18 cellular contexts compared by ENCODE assay signal in genomic region chr16:3854740-3855139, GRCh38. TPM values are rescaled to one million over a fixed set of nuclear protein-coding genes. Genes with fewer than 3 reads are reported as not detected.
DNase-seq lines count a peak whose midpoint lies in the region; ATAC-seq, FAIRE-seq and TF ChIP-seq lines count a peak whose summit lies in the region.
"Had no signal": no experiment of that assay in that cellular context is flagged by ENCODE, and none has a peak within 500 bp of the region (broad histone marks: within the 10 kb centered on the region; RNA-seq: fewer than 3 reads in every experiment).

No MANE protein-coding gene starts in this region.

- H3K4me1 ChIP-seq in liver (ENCODE audit: control insufficient read depth in 4 of 4, insufficient read depth in 4 of 4, low read length in 3 of 4) (peaks cover 10 to 47% (median 46%) of the 10 kb centered on the region in 4 donors), HepG2 (ENCODE audit: insufficient read depth, low read length) (peaks cover 48% of the 10 kb centered on the region), lower lobe of right lung (peaks cover 85% of the 10 kb centered on the region), upper lobe of right lung (peaks cover 53% of the 10 kb centered on the region)

- H3K4me3 Mint-ChIP-seq in T-cell = peak overlapping the region in 1 of 3 donors; percentile 38
- H3K4me3 Mint-ChIP-seq: brain, HFFc6 had no signal

- BruUV-seq in HepG2 (replicated peaks; lab: Mats Ljungman, UMichigan) = no TSS peak

- H3K27me3 ChIP-seq in liver (ENCODE audit: control insufficient read depth in 4 of 4, insufficient read depth in 4 of 4, low read length in 3 of 4) (no peaks in the 10 kb centered on the region), HepG2 (ENCODE audit: control insufficient read depth in 1 of 2, insufficient read depth in 2 of 2, low read length in 2 of 2) (no peaks in the 10 kb centered on the region), lower lobe of right lung (ENCODE audit: low read depth) (no peaks in the 10 kb centered on the region), upper lobe of right lung (no peaks in the 10 kb centered on the region), brain microvascular endothelial cell (replicated peaks) (no peaks in the 10 kb centered on the region)
- H3K27me3 ChIP-seq: MG63, tibial artery had no signal

- TF ChIP-seq POLR2A in HepG2 (IDR thresholded peaks at IDR 0.05; ENCODE audit: insufficient read depth in 1 of 2, low read depth in 2 of 2, low read length in 2 of 2) = no peak

- WGBS in liver = 29% methylated on average over 4 of the region's 4 CpGs
- WGBS in HepG2 (ENCODE audit: low lambda C conversion rate) = 96% methylated on average over 4 of the region's 4 CpGs

- no peak for TF ChIP-seq RAD21 in liver (IDR thresholded peaks at IDR 0.05)
- TF ChIP-seq RAD21 in HepG2 (CRISPR knock-in tag; IDR thresholded peaks at IDR 0.05) = no peak

- no peaks in the 10 kb centered on the region for H3K27me3 Mint-ChIP-seq in T-cell
- H3K27me3 Mint-ChIP-seq: brain had no signal

- no peak for ATAC-seq in HepG2
- ATAC-seq in T-cell (replicated peaks in 1 of 4) = peak in 2 of 4 experiments; percentile 44 to 50
- peak in 1 of 2 donors; percentile 18 for ATAC-seq in lower lobe of right lung
- peak; percentile 62 for ATAC-seq in upper lobe of right lung
- ATAC-seq in HG03280 (IDR thresholded peaks at IDR 0.05; ENCODE audit: unreplicated experiment) = no peak

- peaks cover 88% of the 10 kb centered on the region for H3K79me2 ChIP-seq in HepG2 (ENCODE audit: insufficient read depth, low read length)

- peak overlapping the region; percentile 76 to 77 for H3K27ac Mint-ChIP-seq in T-cell
- H3K27ac Mint-ChIP-seq: HFFc6 had no signal

- DNase-seq in HepG2 (ENCODE audit: low spot score) = no peak
- no peak for DNase-seq in T-cell
- no peak for DNase-seq in lower lobe of right lung
- no peak for DNase-seq in upper lobe of right lung
- DNase-seq in brain microvascular endothelial cell = no peak
- no peak for DNase-seq in dermis blood vessel endothelial cell
- DNase-seq: activated gamma-delta T cell; DMS53; effector memory CD4-positive, alpha-beta T cell; foreskin fibroblast; HFFc6; MG63; NCI-H2227 treated with DMSO at 0.1 percent for 48 hours; stimulated activated CD4-positive, alpha-beta T cell treated with anti-CD3 and anti-CD28 coated beads, Interleukin-15, amount 100 ng/mL, for 24 hours; tibial artery had no signal

- CTCF ChIA-PET in HepG2 (lab: Yijun Ruan, JAX; ENCODE audit: low intra/inter-chr PET ratio, low total read pairs) (no interaction called here), T-cell (lab: Charles Lee) (no interaction called here)

- peaks cover 69 to 74% (median 70%) of the 10 kb centered on the region in 3 donors for H3K4me1 Mint-ChIP-seq in T-cell

- no peak overlapping the region for H3K9ac ChIP-seq in liver (ENCODE audit: low read depth in 1 of 2, low read length in 2 of 2)
- no peak overlapping the region for H3K9ac ChIP-seq in HepG2 (ENCODE audit: insufficient read depth, low read depth, low read length)

- H3K9me3 Mint-ChIP-seq in T-cell = no peaks in the 10 kb centered on the region
- H3K9me3 Mint-ChIP-seq: brain, HFFc6 had no signal

- H3K9me3 ChIP-seq in liver (ENCODE audit: control insufficient read depth in 4 of 4, low read length in 3 of 4) (no peaks in the 10 kb centered on the region), HepG2 (ENCODE audit: low read length) (no peaks in the 10 kb centered on the region), lower lobe of right lung (no peaks in the 10 kb centered on the region), upper lobe of right lung (no peaks in the 10 kb centered on the region)
- H3K9me3 ChIP-seq: MG63, tibial artery had no signal

- H3K4me3 ChIP-seq in liver (ENCODE audit: low read depth in 1 of 3, low read length in 3 of 3) = no peak overlapping the region
- no peak overlapping the region for H3K4me3 ChIP-seq in HepG2 (replicated peaks in 1 of 3; ENCODE audit: insufficient read depth in 1 of 3, low read depth in 2 of 3, low read length in 3 of 3)
- H3K4me3 ChIP-seq in lower lobe of right lung = no peak overlapping the region
- H3K4me3 ChIP-seq in upper lobe of right lung = no peak overlapping the region
- H3K4me3 ChIP-seq in brain microvascular endothelial cell (ENCODE audit: low read depth, low read length) = no peak overlapping the region
- H3K4me3 ChIP-seq: MG63, tibial artery had no signal

- TF ChIP-seq EP300 in HepG2 (IDR thresholded peaks at IDR 0.05; ENCODE audit: low read depth in 2 of 2, low read length in 2 of 2) (no peak), HepG2 (CRISPR knock-in tag; IDR thresholded peaks at IDR 0.05; ENCODE audit: borderline replicate concordance) (no peak)

- no peak overlapping the region for H2AFZ ChIP-seq in HepG2 (ENCODE audit: low read length)

- no peak for FAIRE-seq in HepG2 (lab: Jason Lieb, UNC)

- H3K27ac ChIP-seq in liver (ENCODE audit: low read depth in 1 of 2, low read length in 2 of 2) (peak overlapping the region; percentile 25 to 63), HepG2 (ENCODE audit: extremely low read length, insufficient read depth, low read length) (no peak overlapping the region), lower lobe of right lung (peak overlapping the region; percentile 6), upper lobe of right lung (no peak overlapping the region), brain microvascular endothelial cell (no peak overlapping the region)
- H3K27ac ChIP-seq: tibial artery had no signal

- TF ChIP-seq CTCF in liver (IDR thresholded peaks at IDR 0.05; ENCODE audit: low read depth, low read length, missing input control) (no peak), HepG2 (CRISPR knock-in tag; IDR thresholded peaks at IDR 0.05) (no peak), lower lobe of right lung (IDR thresholded peaks at IDR 0.05) (no peak), upper lobe of right lung (IDR thresholded peaks at IDR 0.05) (no peak), brain microvascular endothelial cell (IDR thresholded peaks at IDR 0.05; ENCODE audit: low read depth, low read length, missing control alignments) (no peak)

- POLR2A ChIA-PET in HepG2 (lab: Yijun Ruan, JAX) (no interaction called here), T-cell (lab: Charles Lee) (interaction anchor here in 1 of 2 donors (0.6 kb wide), 1 partner anchor 32 kb away, joined by 6 read pairs; no protein-coding TSS in a partner anchor)

- peaks cover 62% of the 10 kb centered on the region for H4K20me1 ChIP-seq in HepG2 (ENCODE audit: insufficient read depth, low read length)

- no peak overlapping the region for H3K4me2 ChIP-seq in HepG2 (ENCODE audit: low read depth, low read length)

- intact Hi-C loops in HepG2 (cut with micrococcal nuclease; ENCODE audit: unreplicated experiment) = no loop called here
- intact Hi-C loops in lower lobe of right lung (cut with DNase I) = no loop called here
- intact Hi-C loops in upper lobe of right lung (cut with DNase I) = no loop called here

- H3K36me3 ChIP-seq in liver (ENCODE audit: control insufficient read depth in 4 of 4, insufficient read depth in 3 of 4, low read depth in 1 of 4, low read length in 3 of 4) (peaks cover 0 to 10% (median 3%) of the 10 kb centered on the region in 4 donors), HepG2 (replicated peaks in 1 of 2; ENCODE audit: control insufficient read depth in 1 of 2, insufficient read depth in 2 of 2, low read length in 2 of 2) (peaks cover 9 to 12% of the 10 kb centered on the region in 2 experiments), lower lobe of right lung (peaks cover 12% of the 10 kb centered on the region), upper lobe of right lung (peaks cover 10% of the 10 kb centered on the region), brain microvascular endothelial cell (replicated peaks) (peaks cover 8% of the 10 kb centered on the region)

- H3K36me3 Mint-ChIP-seq in T-cell = peaks cover 9% of the 10 kb centered on the region

- in situ Hi-C loops in HepG2 (cut with HindIII; ENCODE audit: extremely low pct_ligation_motif_present, low pct_unique_long_range_greater_than_20kb) (no loop called here), brain microvascular endothelial cell (cut with HindIII; ENCODE audit: low pct_ligation_motif_present, low sequenced_read_pairs) (no loop called here)

TF ChIP-seq in liver, 16 proteins besides CTCF, POLR2A, EP300 and RAD21:
- TF ChIP-seq YY1 (IDR thresholded peaks at IDR 0.05) = no peak
TF ChIP-seq in liver: peak in this region for 0.

TF ChIP-seq in HepG2, 621 proteins besides CTCF, POLR2A, EP300 and RAD21 (continues in another document):
- no peak for TF ChIP-seq IRX3 (CRISPR knock-in tag; IDR thresholded peaks at IDR 0.05; ENCODE audit: borderline replicate concordance, low read depth)

RNA-seq across cellular contexts. Expression of gene CREBBP, which starts 25.8 kb away (rescaled TPM):
- 10 to 100 TPM; 25.6 to 25.8 TPM for total RNA-seq in liver
- polyA plus RNA-seq in liver = 10 to 100 TPM in 1 of 2 donors, 1 to 10 TPM in 1; 7.0 to 13.3 TPM
- total RNA-seq in HepG2 (2016; rRNA removed; fragmentation: Illumina TruSeq; extraction: Trizol) = 9.6 and 10.4 TPM in 2 replicates
- 21.4 and 21.7 TPM in 2 replicates for total RNA-seq in HepG2 (2016; cell fraction: cytosol; rRNA removed; fragmentation: Illumina TruSeq; extraction: Trizol; ENCODE audit: low read depth)
- 8.9 and 11.4 TPM in 2 replicates for total RNA-seq in HepG2 (2016; cell fraction: insoluble cytoplasmic fraction; rRNA removed; fragmentation: Illumina TruSeq; extraction: Trizol)
- 11.2 TPM in 2 replicates for total RNA-seq in HepG2 (2016; cell fraction: membrane; rRNA removed; fragmentation: Illumina TruSeq; extraction: Trizol)
- 22.2 and 24.6 TPM in 2 replicates for total RNA-seq in HepG2 (2016; cell fraction: nucleus; rRNA removed; fragmentation: Illumina TruSeq; extraction: Trizol)
- 5.3 and 5.6 TPM in 2 replicates for polyA plus RNA-seq in HepG2 (2011; rRNA removed)
- polyA plus RNA-seq in HepG2 (2011; cell fraction: cytosol; rRNA removed) = 2.9 and 3.6 TPM in 2 replicates
- 14.4 and 16.2 TPM in 2 replicates for polyA plus RNA-seq in HepG2 (2011; cell fraction: nucleus; rRNA removed)
- 18.0 and 18.4 TPM in 2 replicates for polyA plus RNA-seq in HepG2 (2012)
- 0.49 and 1.1 TPM in 2 replicates for polyA plus RNA-seq in HepG2 (2016; cell fraction: cytosol; fragmentation: Illumina TruSeq; extraction: Trizol; ENCODE audit: low read depth)
- polyA plus RNA-seq in HepG2 (2016; cell fraction: insoluble cytoplasmic fraction; fragmentation: Illumina TruSeq; extraction: Trizol; ENCODE audit: low read depth) = 8.4 and 12.7 TPM in 2 replicates
- polyA plus RNA-seq in HepG2 (2016; cell fraction: membrane; fragmentation: Illumina TruSeq; extraction: Trizol; ENCODE audit: low read depth) = 1.4 and 1.6 TPM in 2 replicates
- 29.7 and 36.9 TPM in 2 replicates for polyA plus RNA-seq in HepG2 (2016; cell fraction: nucleus; fragmentation: Illumina TruSeq; extraction: Trizol; ENCODE audit: insufficient read depth, low read depth)
- polyA minus RNA-seq in HepG2 (2011; rRNA and poly(A)+ RNA removed; ENCODE audit: low replicate concordance) = 22.8 and 23.5 TPM in 2 replicates
- polyA minus RNA-seq in HepG2 (2011; cell fraction: cytosol; rRNA and poly(A)+ RNA removed) = 22.0 and 23.0 TPM in 2 replicates
- 37.7 and 49.0 TPM in 2 replicates for polyA minus RNA-seq in HepG2 (2011; cell fraction: nucleus; rRNA and poly(A)+ RNA removed)
- total RNA-seq in T-cell = 100 to 1,000 TPM; 114 to 183 (median 127) TPM
- total RNA-seq in lower lobe of right lung = 78.3 TPM
- 72.8 TPM for total RNA-seq in upper lobe of right lung
- total RNA-seq in dermis blood vessel endothelial cell = 19.2 and 21.4 TPM in 2 replicates

Comparison
In these comparisons a context has a peak if more than half of its experiments do, and no peak if none do; other contexts are left out.
1. H3K27ac ChIP-seq: peak in liver (2 of 2) and lower lobe of right lung (single experiment); none in HepG2 (single experiment), upper lobe of right lung (single experiment) and brain microvascular endothelial cell (single experiment).